14 cellular contexts compared by ENCODE assay signal in genomic region chr5:435156-435790, GRCh38.
"Had no signal": no experiment of that assay in that cellular context is flagged by ENCODE, and none has a peak within 500 bp of the region (broad histone marks: within the 10 kb centered on the region; RNA-seq: fewer than 3 reads in every experiment).

No MANE protein-coding gene starts in this region.

- ATAC-seq: gastrocnemius medialis, heart right ventricle had no signal

- H3K4me1 ChIP-seq: colonic mucosa, gastrocnemius medialis, psoas muscle, right lobe of liver had no signal

- DNase-seq: activated CD4-positive, alpha-beta T cell treated with anti-CD3 and anti-CD28 coated beads, Interleukin-2, amount 10 ng/mL, durations not matched to agents 24 days and 14 days; activated naive CD4-positive, alpha-beta T cell treated with Interleukin-2 at 50 U/mL for 16 hours; activated T-cell treated with anti-CD3 and anti-CD28 coated beads, Interleukin-2, amount 50 U/mL, for 72 hours; caudate nucleus; colonic mucosa; effector CD8-positive, alpha-beta T cell; gastrocnemius medialis; heart right ventricle; stimulated activated CD4-positive, alpha-beta T cell treated with anti-CD3 and anti-CD28 coated beads, Interleukin-12 subunit alpha, Interleukin-12 subunit beta, amount 100 ng/mL, for 4 hours; stimulated activated naive CD4-positive, alpha-beta T cell treated with Interleukin-2 at 50 U/mL for 16 hours had no signal

- H3K27ac Mint-ChIP-seq: activated CD4-positive, alpha-beta T cell treated with anti-CD3 and anti-CD28 coated beads, Interleukin-2, amount 10 ng/mL, durations not matched to agents 24 days and 14 days; activated T-cell treated with anti-CD3 and anti-CD28 coated beads, Interleukin-2, amount 50 U/mL, for 72 hours; mesothelial cell of epicardium had no signal

- H3K27me3 ChIP-seq: colonic mucosa, right lobe of liver had no signal

- H3K9me3 Mint-ChIP-seq: activated CD4-positive, alpha-beta T cell treated with anti-CD3 and anti-CD28 coated beads, Interleukin-2, amount 10 ng/mL, durations not matched to agents 24 days and 14 days; activated T-cell treated with anti-CD3 and anti-CD28 coated beads, Interleukin-2, amount 50 U/mL, for 72 hours; mesothelial cell of epicardium had no signal

- H3K27me3 Mint-ChIP-seq: activated CD4-positive, alpha-beta T cell treated with anti-CD3 and anti-CD28 coated beads, Interleukin-2, amount 10 ng/mL, durations not matched to agents 24 days and 14 days had no signal

- H3K36me3 Mint-ChIP-seq: mesothelial cell of epicardium had no signal

- H3K4me3 ChIP-seq: colonic mucosa, gastrocnemius medialis, heart right ventricle, psoas muscle, right lobe of liver had no signal

- H3K27ac ChIP-seq: colonic mucosa, gastrocnemius medialis, heart right ventricle, neutrophil, psoas muscle, right lobe of liver had no signal

- H3K9me3 ChIP-seq: colonic mucosa, gastrocnemius medialis, heart right ventricle, neutrophil, psoas muscle, right lobe of liver had no signal

- H3K4me3 Mint-ChIP-seq: activated CD4-positive, alpha-beta T cell treated with anti-CD3 and anti-CD28 coated beads, Interleukin-2, amount 10 ng/mL, durations not matched to agents 24 days and 14 days; activated T-cell treated with anti-CD3 and anti-CD28 coated beads, Interleukin-2, amount 50 U/mL, for 72 hours; mesothelial cell of epicardium had no signal

- H3K36me3 ChIP-seq: colonic mucosa, gastrocnemius medialis, heart right ventricle, neutrophil, right lobe of liver had no signal
